In genomic region chr15:59873873-59874272, GRCh38 we compare ENCODE assay signal across 25 cellular contexts.
"Had no signal": no experiment of that assay in that cellular context is flagged by ENCODE, and none has a peak within 500 bp of the region (broad histone marks: within the 10 kb centered on the region; RNA-seq: fewer than 3 reads in every experiment).

No MANE protein-coding gene starts in this region.

- ATAC-seq: HepG2, Right ventricle myocardium inferior, SK-N-SH treated with all-trans-retinoic acid at 6 μM for 48 hours had no signal

- DNase-seq: IMR-90, Karpas-422, KG1, MG63, NCI-H1092, NCI-H1417 treated with DMSO at 0.1 percent for 48 hours, NCI-H146, NCI-H1694 treated with DMSO at 0.1 percent for 48 hours, NCI-H1930, NCI-H2081, NCI-H2171 treated with DMSO at 0.1 percent for 48 hours, NCI-H345, NCI-H446 treated with DMSO at 0.1 percent for 48 hours, NCI-H510A treated with DMSO at 0.1 percent for 48 hours, NCI-H526, NCI-H774, OCI-M1, PC-9, Peyer's patch, SHP77 treated with DMSO at 0.1 percent for 48 hours, SJCRH30, T-helper 1 cell had no signal
